ENCODE assay signal across 8 cellular contexts in the genomic region with DNA sequence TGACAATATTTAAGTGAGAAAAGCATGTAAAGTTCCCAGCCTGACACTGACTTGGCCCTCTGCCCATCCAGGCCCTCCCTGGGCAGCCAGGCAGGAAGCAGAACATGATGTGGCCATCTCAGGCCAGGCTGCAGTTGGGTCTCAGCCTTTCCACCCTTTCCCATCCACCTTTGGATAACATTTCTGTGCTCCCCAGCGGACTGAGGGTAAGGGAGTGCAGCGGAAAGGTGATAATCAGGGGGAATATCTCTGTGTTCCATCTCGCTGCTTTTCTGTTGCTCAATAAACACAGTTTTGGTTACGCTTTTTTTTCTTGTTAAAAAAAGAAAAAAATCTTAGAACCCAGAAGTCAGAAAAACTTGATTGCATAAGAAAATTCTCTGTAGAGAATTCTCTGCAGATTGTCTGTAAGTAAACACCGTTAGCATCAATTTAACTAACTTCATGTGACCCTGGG.
DNase-seq lines count a peak whose midpoint lies in the region; ATAC-seq and TF ChIP-seq lines count a peak whose summit lies in the region.

No MANE protein-coding gene starts in this region.

- H3K27me3 ChIP-seq in CD4-positive, alpha-beta memory T cell (ENCODE audit: insufficient read depth, low read length), result no peaks in the 10 kb centered on the region
- H3K27me3 ChIP-seq in osteoblast (ENCODE audit: insufficient read depth, low read length), result peaks cover 8% of the 10 kb centered on the region

- no peak for DNase-seq in CD4-positive, alpha-beta memory T cell
- peak; percentile 79 for DNase-seq in MV-4-11 (lab: John Stamatoyannopoulos, UW)
- DNase-seq in effector memory CD8-positive, alpha-beta T cell, result no peak
- no peak for DNase-seq in osteoblast (ENCODE audit: insufficient read length, low spot score, missing footprints)
- DNase-seq in stimulated activated CD4-positive, alpha-beta T cell treated with anti-CD3 and anti-CD28 coated beads, Interleukin-4, amount 100 ng/mL, for 24 hours, result no peak

- H3K9me3 Mint-ChIP-seq in CD4-positive, alpha-beta memory T cell, result no peaks in the 10 kb centered on the region
- no peaks in the 10 kb centered on the region for H3K9me3 Mint-ChIP-seq in effector memory CD8-positive, alpha-beta T cell

- peak overlapping the region in 7 of 8 donors; percentile 12 to 80 (median 70) for H3K4me3 Mint-ChIP-seq in CD4-positive, alpha-beta memory T cell
- peak overlapping the region; percentile 70 to 78 for H3K4me3 Mint-ChIP-seq in effector memory CD8-positive, alpha-beta T cell

- peak overlapping the region; percentile 67 for H3K4me2 ChIP-seq in osteoblast (ENCODE audit: insufficient read depth, low read length)

- peak overlapping the region; percentile 72 for H2AFZ ChIP-seq in osteoblast (ENCODE audit: low read length)

- no peaks in the 10 kb centered on the region for H3K79me2 ChIP-seq in osteoblast (ENCODE audit: insufficient read depth, low read length)

- peak overlapping the region; percentile 26 for H3K27ac ChIP-seq in CD4-positive, alpha-beta memory T cell (ENCODE audit: low read depth, low read length)
- no peak overlapping the region for H3K27ac ChIP-seq in osteoblast (ENCODE audit: low read depth, low read length)

- no peaks in the 10 kb centered on the region for H3K36me3 ChIP-seq in CD4-positive, alpha-beta memory T cell (ENCODE audit: insufficient read depth, low read length)
- H3K36me3 ChIP-seq in osteoblast (ENCODE audit: insufficient read depth, low read length), result no peaks in the 10 kb centered on the region

- no peaks in the 10 kb centered on the region for H3K9me3 ChIP-seq in CD4-positive, alpha-beta memory T cell (ENCODE audit: control insufficient read depth in 1 of 2, low read length in 2 of 2)
- H3K9me3 ChIP-seq in osteoblast (ENCODE audit: low read depth, low read length), result no peaks in the 10 kb centered on the region

- ATAC-seq in effector memory CD8-positive, alpha-beta T cell (replicated peaks), result no peak
- ATAC-seq in GM18870 (IDR thresholded peaks at IDR 0.05; ENCODE audit: unreplicated experiment) (no peak), HG02623 (IDR thresholded peaks at IDR 0.05; ENCODE audit: unreplicated experiment) (no peak), GM18868 (IDR thresholded peaks at IDR 0.05; ENCODE audit: unreplicated experiment) (no peak)

- TF ChIP-seq CTCF in osteoblast (IDR thresholded peaks at IDR 0.05; ENCODE audit: extremely low read depth, low read depth, low read length), result no peak

- H3K4me1 Mint-ChIP-seq in CD4-positive, alpha-beta memory T cell, result peaks cover 0 to 32% (median 8%) of the 10 kb centered on the region in 4 donors
- peaks cover 3 to 6% of the 10 kb centered on the region in 2 donors for H3K4me1 Mint-ChIP-seq in effector memory CD8-positive, alpha-beta T cell (ENCODE audit: low read depth in 2 of 2)

- CTCF ChIA-PET in CD4-positive, alpha-beta memory T cell (lab: Charles Lee; ENCODE audit: partially characterized antibody), result no interaction called here

- POLR2A ChIA-PET in CD4-positive, alpha-beta memory T cell (lab: Charles Lee; ENCODE audit: partially characterized antibody), result interaction anchor here (1.6 kb wide), 1 partner anchor 10 kb away, joined by 5 read pairs; no protein-coding TSS in a partner anchor

- H3K4me3 ChIP-seq in CD4-positive, alpha-beta memory T cell (ENCODE audit: low read length in 2 of 2), result no peak overlapping the region
- H3K4me3 ChIP-seq in osteoblast (ENCODE audit: insufficient read depth, low read length), result peak overlapping the region; percentile 66

- H3K27ac Mint-ChIP-seq in CD4-positive, alpha-beta memory T cell, result peak overlapping the region; percentile 79 to 89 (median 87)
- H3K27ac Mint-ChIP-seq in effector memory CD8-positive, alpha-beta T cell, result peak overlapping the region; percentile 74 to 90

- H3K4me1 ChIP-seq in CD4-positive, alpha-beta memory T cell (ENCODE audit: insufficient read depth, low read length), result peaks cover 45% of the 10 kb centered on the region
- H3K4me1 ChIP-seq in osteoblast (ENCODE audit: insufficient read depth, low read length), result peaks cover 5% of the 10 kb centered on the region

- H3K36me3 Mint-ChIP-seq in CD4-positive, alpha-beta memory T cell, result no peaks in the 10 kb centered on the region
- H3K36me3 Mint-ChIP-seq in effector memory CD8-positive, alpha-beta T cell (ENCODE audit: insufficient read depth), result peaks cover 10% of the 10 kb centered on the region

- H4K20me1 ChIP-seq in osteoblast (ENCODE audit: insufficient read depth, low read length), result no peaks in the 10 kb centered on the region

- intact Hi-C loops in CD4-positive, alpha-beta memory T cell (cut with micrococcal nuclease), result no loop called here

- no peaks in the 10 kb centered on the region for H3K27me3 Mint-ChIP-seq in CD4-positive, alpha-beta memory T cell
- H3K27me3 Mint-ChIP-seq in effector memory CD8-positive, alpha-beta T cell, result no peaks in the 10 kb centered on the region
